In the genomic region with DNA sequence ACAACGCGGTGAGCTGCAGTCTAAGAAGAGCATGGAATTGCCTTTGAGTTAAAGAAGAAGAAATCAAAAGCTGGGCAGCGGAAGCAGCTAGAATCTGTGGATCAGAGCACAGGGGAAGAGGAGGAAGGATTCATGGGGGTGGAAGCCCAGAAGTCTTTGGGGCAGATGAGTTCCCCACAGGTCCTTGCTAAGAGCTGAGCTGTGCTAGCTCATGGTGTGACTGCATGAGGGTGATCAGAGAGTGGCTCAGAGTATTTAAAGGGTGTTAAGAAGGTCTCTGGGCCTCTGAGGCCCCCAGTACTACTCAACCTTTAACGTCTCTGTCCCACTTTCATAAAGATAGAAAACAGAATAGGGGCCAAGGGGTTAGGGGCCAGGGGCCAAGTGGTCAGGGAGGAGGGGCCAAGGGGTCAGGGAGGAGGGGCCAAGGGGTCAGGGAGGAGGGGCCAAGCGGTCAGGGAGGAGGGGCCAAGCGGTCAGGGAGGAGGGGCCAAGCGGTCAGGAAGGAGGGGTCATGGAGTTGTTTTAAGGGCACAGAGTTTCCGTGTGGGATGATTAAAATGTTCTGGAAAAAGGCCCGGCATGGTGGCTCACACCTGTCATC, we compare ENCODE assay signal across 19 cellular contexts. TPM values are rescaled to one million over a fixed set of nuclear protein-coding genes. Genes with fewer than 3 reads are reported as not detected.
DNase-seq lines count a peak whose midpoint lies in the region; ATAC-seq, FAIRE-seq and TF ChIP-seq lines count a peak whose summit lies in the region.
"Had no signal": no experiment of that assay in that cellular context is flagged by ENCODE, and none has a peak within 500 bp of the region (broad histone marks: within the 10 kb centered on the region; RNA-seq: fewer than 3 reads in every experiment).

No MANE protein-coding gene starts in this region.

- TF ChIP-seq RAD21 in A549 (conservative IDR thresholded peaks at IDR 0.05 in 1 of 2, IDR thresholded peaks at IDR 0.05 in 1 of 2) (no peak), HCT116 (IDR thresholded peaks at IDR 0.05; ENCODE audit: low read depth) (no peak)

- H3K9me3 Mint-ChIP-seq in central memory CD8-positive, alpha-beta T cell = no peaks in the 10 kb centered on the region
- H3K9me3 Mint-ChIP-seq: CD4-positive, alpha-beta T cell had no signal

- no peak overlapping the region for H4K5ac ChIP-seq in mesendoderm (ENCODE audit: low read length)

- H3K79me1 ChIP-seq in mesendoderm (ENCODE audit: low read length) = no peaks in the 10 kb centered on the region

- DNase-seq in A549 (ENCODE audit: low read depth in 1 of 2, low spot score in 1 of 2) (no peak), HCT116 (ENCODE audit: low read depth, low spot score) (no peak), osteoblast (ENCODE audit: insufficient read length, low spot score, missing footprints) (peak; percentile 51), A172 (ENCODE audit: low spot score) (no peak), foreskin fibroblast (no peak), mesendoderm (no peak)
- DNase-seq in central memory CD8-positive, alpha-beta T cell (ENCODE audit: low spot score in 2 of 2) = no peak
- DNase-seq: AML-193; Caco-2; CD4-positive, alpha-beta T cell; GM23248; IMR-90 had no signal

- no peak overlapping the region for H2BK15ac ChIP-seq in mesendoderm (replicated peaks; ENCODE audit: low read depth)

- no peak overlapping the region for H2AK5ac ChIP-seq in mesendoderm (ENCODE audit: low read length)

- H3K36me3 ChIP-seq in HCT116 (ENCODE audit: control insufficient read depth in 1 of 2, insufficient read depth in 2 of 2, low read length in 2 of 2) (peaks cover 2 to 3% of the 10 kb centered on the region in 2 experiments; a peak in 2 of 4 replicates), osteoblast (ENCODE audit: insufficient read depth, low read length) (no peaks in the 10 kb centered on the region), mesendoderm (ENCODE audit: control insufficient read depth, insufficient read depth, low read length) (no peaks in the 10 kb centered on the region)

- H3K4me3 ChIP-seq in A549 = no peak overlapping the region
- H3K4me3 ChIP-seq in HCT116 (replicated peaks in 1 of 2; ENCODE audit: low read depth in 1 of 2, low read length in 2 of 2) = no peak overlapping the region
- H3K4me3 ChIP-seq in osteoblast (ENCODE audit: insufficient read depth, low read length) = no peak overlapping the region
- H3K4me3 ChIP-seq in foreskin fibroblast (ENCODE audit: low read depth in 1 of 2, low read length in 2 of 2) = no peak overlapping the region
- no peak overlapping the region for H3K4me3 ChIP-seq in mesendoderm (ENCODE audit: low read length)
- H3K4me3 ChIP-seq: GM23248 had no signal

- H3K27ac Mint-ChIP-seq in central memory CD8-positive, alpha-beta T cell (ENCODE audit: low read depth) = peak overlapping the region; percentile 7
- H3K27ac Mint-ChIP-seq: CD4-positive, alpha-beta T cell had no signal

- H3K18ac ChIP-seq in mesendoderm (ENCODE audit: low read length) = no peak overlapping the region

- TF ChIP-seq POLR2A in A549 (IDR thresholded peaks at IDR 0.05; ENCODE audit: low read length) (no peak), HCT116 (IDR thresholded peaks at IDR 0.05; ENCODE audit: borderline replicate concordance, extremely low read depth, insufficient read depth, insufficient read length) (no peak)

- H4K8ac ChIP-seq in mesendoderm (ENCODE audit: low read depth, low read length) = no peak overlapping the region

- no peak overlapping the region for H2BK5ac ChIP-seq in mesendoderm (ENCODE audit: low read length)

- H3K27me3 Mint-ChIP-seq in central memory CD8-positive, alpha-beta T cell = no peaks in the 10 kb centered on the region
- H3K27me3 Mint-ChIP-seq: CD4-positive, alpha-beta T cell had no signal

- no peak overlapping the region for H2BK120ac ChIP-seq in mesendoderm (ENCODE audit: low read depth, low read length)

- intact Hi-C loops in HCT116 (cut with micrococcal nuclease) = no loop called here

- ATAC-seq in A549 (peak; percentile 27 to 34; a peak in 3 of 6 replicates), HCT116 (peak; percentile 72)
- no peak for ATAC-seq in central memory CD8-positive, alpha-beta T cell (replicated peaks; ENCODE audit: extremely low read depth, poor library complexity, severe bottlenecking)

- no peak for TF ChIP-seq CTCF in A549 (IDR thresholded peaks at IDR 0.05)
- no peak for TF ChIP-seq CTCF in HCT116 (IDR thresholded peaks at IDR 0.05 in 2 of 3, conservative IDR thresholded peaks at IDR 0.05 in 1 of 3; ENCODE audit: borderline replicate concordance in 1 of 3, insufficient read depth in 1 of 3, low read depth in 2 of 3, low read length in 2 of 3)
- no peak for TF ChIP-seq CTCF in osteoblast (IDR thresholded peaks at IDR 0.05; ENCODE audit: extremely low read depth, low read depth, low read length)
- no peak for TF ChIP-seq CTCF in foreskin fibroblast (IDR thresholded peaks at IDR 0.05; ENCODE audit: low read depth, low read length)

- no TSS peak for BruUV-seq in HCT116 (replicated peaks; lab: Mats Ljungman, UMichigan)

- no peak overlapping the region for H3K9ac ChIP-seq in HCT116 (ENCODE audit: low read length)
- H3K9ac ChIP-seq in mesendoderm (ENCODE audit: low read length) = no peak overlapping the region
- H3K9ac ChIP-seq: GM23248 had no signal

- H3K4me2 ChIP-seq in A549 (no peak overlapping the region), HCT116 (ENCODE audit: low read length) (no peak overlapping the region), osteoblast (ENCODE audit: insufficient read depth, low read length) (no peak overlapping the region), mesendoderm (ENCODE audit: low read length) (no peak overlapping the region)

- H3K4me1 ChIP-seq in A549 = no peaks in the 10 kb centered on the region; the same call in 2 of the 3 replicates
- no peaks in the 10 kb centered on the region for H3K4me1 ChIP-seq in HCT116 (ENCODE audit: control insufficient read depth in 1 of 2, insufficient read depth in 2 of 2, low read length in 2 of 2)
- no peaks in the 10 kb centered on the region for H3K4me1 ChIP-seq in osteoblast (ENCODE audit: insufficient read depth, low read length)
- H3K4me1 ChIP-seq in mesendoderm (ENCODE audit: control insufficient read depth, low read depth, low read length) = no peaks in the 10 kb centered on the region
- H3K4me1 ChIP-seq: Caco-2 had no signal

- no peak for TF ChIP-seq EP300 in A549 (IDR thresholded peaks at IDR 0.05)

- H4K20me1 ChIP-seq in HCT116 (ENCODE audit: insufficient read depth) (no peaks in the 10 kb centered on the region), osteoblast (ENCODE audit: insufficient read depth, low read length) (no peaks in the 10 kb centered on the region)

- no peak overlapping the region for H3K4ac ChIP-seq in mesendoderm (ENCODE audit: low read depth, low read length)

- RAD21 ChIA-PET in HCT116 (lab: Charles Lee; ENCODE audit: low non-redundant PET in 1 of 2, low total read pairs in 2 of 2, uncharacterized antibody in 2 of 2, unreplicated experiment in 2 of 2) = no interaction called here

- no peak overlapping the region for H3K27ac ChIP-seq in A549
- H3K27ac ChIP-seq in HCT116 (ENCODE audit: low read depth, low read length) = no peak overlapping the region
- no peak overlapping the region for H3K27ac ChIP-seq in osteoblast (ENCODE audit: low read depth, low read length)
- H3K27ac ChIP-seq in mesendoderm (ENCODE audit: low read depth, low read length) = no peak overlapping the region
- H3K27ac ChIP-seq: C4-2B, GM23248 had no signal

- no peaks in the 10 kb centered on the region for H3K27me3 ChIP-seq in HCT116 (ENCODE audit: insufficient read depth, low read length)
- no peaks in the 10 kb centered on the region for H3K27me3 ChIP-seq in osteoblast (ENCODE audit: insufficient read depth, low read length)
- H3K27me3 ChIP-seq in mesendoderm (ENCODE audit: insufficient read depth, low read length, poor library complexity) = no peaks in the 10 kb centered on the region

- POLR2A ChIA-PET in A549 (lab: Yijun Ruan, JAX) (no interaction called here), HCT116 (lab: Charles Lee) (no interaction called here)

- no peaks in the 10 kb centered on the region for H3K9me2 ChIP-seq in HCT116 (ENCODE audit: insufficient read depth)

- no peak for FAIRE-seq in A549 (lab: Jason Lieb, UNC)
- FAIRE-seq: A204.1, D721Med, GM12891, GM19239, HTR-8/SVneo had no signal

- H3K4me3 Mint-ChIP-seq in central memory CD8-positive, alpha-beta T cell = no peak overlapping the region
- H3K4me3 Mint-ChIP-seq: CD4-positive, alpha-beta T cell had no signal

- no peaks in the 10 kb centered on the region for H3K4me1 Mint-ChIP-seq in central memory CD8-positive, alpha-beta T cell

- H3K9me3 ChIP-seq in A549 (no peaks in the 10 kb centered on the region), HCT116 (ENCODE audit: control insufficient read depth in 1 of 2, insufficient read depth in 1 of 2, low read depth in 1 of 2, low read length in 2 of 2) (no peaks in the 10 kb centered on the region), osteoblast (ENCODE audit: low read depth, low read length) (no peaks in the 10 kb centered on the region)
- H3K9me3 ChIP-seq: Caco-2 had no signal

- no peak overlapping the region for H2AFZ ChIP-seq in HCT116 (ENCODE audit: low read depth, low read length, poor library complexity, severe bottlenecking)
- H2AFZ ChIP-seq in osteoblast (ENCODE audit: low read length) = no peak overlapping the region
- H2AFZ ChIP-seq: GM23248 had no signal

- no peaks in the 10 kb centered on the region for H3K79me2 ChIP-seq in HCT116 (ENCODE audit: insufficient read depth, low read length)
- no peaks in the 10 kb centered on the region for H3K79me2 ChIP-seq in osteoblast (ENCODE audit: insufficient read depth, low read length)
- no peaks in the 10 kb centered on the region for H3K79me2 ChIP-seq in mesendoderm (ENCODE audit: control insufficient read depth, insufficient read depth, low read length)

- H3K23ac ChIP-seq in mesendoderm (ENCODE audit: low read length) = no peak overlapping the region

- H3K56ac ChIP-seq in mesendoderm (ENCODE audit: low read length) = no peak overlapping the region

- peaks cover 3% of the 10 kb centered on the region for H3K36me3 Mint-ChIP-seq in central memory CD8-positive, alpha-beta T cell (ENCODE audit: insufficient read depth)

- CTCF ChIA-PET in A549 (lab: Yijun Ruan, JAX) = interaction anchor here (0.8 to 1.3 kb wide), 2 partner anchors 14 to 34 kb away, joined by 3 to 5 read pairs; no protein-coding TSS in a partner anchor
- CTCF ChIA-PET in HCT116 (lab: Charles Lee) = interaction anchor here (1.2 kb wide), 1 partner anchor 33 kb away, joined by 4 read pairs; no protein-coding TSS in a partner anchor

- WGBS in A549 (ENCODE audit: missing lambda C conversion rate) = 87% methylated on average over 8 of the region's 9 CpGs
- no CpG with 5 or more reads among the region's 9 CpGs for WGBS in mesendoderm (ENCODE audit: extremely low coverage, insufficient coverage, low lambda C conversion rate)

RNA-seq across cellular contexts. Expression of a gene that starts 12.0 kb away (rescaled TPM):
- polyA plus RNA-seq in A549 (2011; rRNA removed) (1.2 TPM in 2 replicates), A549 (2017; fragmentation: RNase III; extraction: RNeasy Plus Mini Kit Qiagen cat#74134 plus additional on column Dnase treatment) (0.44 to 0.54 TPM (median 0.46 TPM) in 3 replicates)
- polyA plus RNA-seq in A549 (2012; cell fraction: cytosol; rRNA removed) = 0.60 and 0.86 TPM in 2 replicates
- 1.2 and 2.1 TPM in 2 replicates for polyA plus RNA-seq in A549 (2012; cell fraction: nucleus; rRNA removed)
- polyA minus RNA-seq in A549 (2011; rRNA and poly(A)+ RNA removed) = 1.8 and 6.7 TPM in 2 replicates
- total RNA-seq in HCT116 (2021; ENCODE audit: unreplicated experiment) (1.4 TPM), osteoblast (0.29 and 0.36 TPM in 2 replicates)
- 1.3 and 1.9 TPM in 2 replicates for polyA plus RNA-seq in HCT116 (2012)
- total RNA-seq in A172 (2014; rRNA removed; shearing (Covaris generic)) = 1.2 and 1.8 TPM in 2 replicates
- 0.49 TPM for polyA plus RNA-seq in mesendoderm (2013, experiment 1 of 2)
- 0.48 TPM for polyA plus RNA-seq in mesendoderm (2013, experiment 2 of 2)
- total RNA-seq: H4 had no signal

RNA-seq across cellular contexts. Expression of a gene that starts 39.6 kb away (rescaled TPM):
- 3.0 and 4.3 TPM in 2 replicates for polyA plus RNA-seq in A549 (2011; rRNA removed)
- polyA plus RNA-seq in A549 (2012; cell fraction: cytosol; rRNA removed) = 4.3 and 5.5 TPM in 2 replicates
- 30.3 and 41.3 TPM in 2 replicates for polyA plus RNA-seq in A549 (2012; cell fraction: nucleus; rRNA removed)
- 5.0 to 5.3 TPM (median 5.1 TPM) in 3 replicates for polyA plus RNA-seq in A549 (2017; fragmentation: RNase III; extraction: RNeasy Plus Mini Kit Qiagen cat#74134 plus additional on column Dnase treatment)
- polyA minus RNA-seq in A549 (2011; rRNA and poly(A)+ RNA removed) = 3.4 and 3.6 TPM in 2 replicates
- 5.5 TPM for total RNA-seq in HCT116 (2021; ENCODE audit: unreplicated experiment)
- 2.6 and 3.9 TPM in 2 replicates for polyA plus RNA-seq in HCT116 (2012)
- total RNA-seq in osteoblast = 2.4 and 2.5 TPM in 2 replicates
- 0.79 and 1.0 TPM in 2 replicates for total RNA-seq in A172 (2014; rRNA removed; shearing (Covaris generic))
- polyA plus RNA-seq in mesendoderm (2013, experiment 1 of 2) = 0.81 TPM
- polyA plus RNA-seq in mesendoderm (2013, experiment 2 of 2) = 0.76 TPM
